Comparison of ENCODE assay signal across 8 cellular contexts in the genomic region with DNA sequence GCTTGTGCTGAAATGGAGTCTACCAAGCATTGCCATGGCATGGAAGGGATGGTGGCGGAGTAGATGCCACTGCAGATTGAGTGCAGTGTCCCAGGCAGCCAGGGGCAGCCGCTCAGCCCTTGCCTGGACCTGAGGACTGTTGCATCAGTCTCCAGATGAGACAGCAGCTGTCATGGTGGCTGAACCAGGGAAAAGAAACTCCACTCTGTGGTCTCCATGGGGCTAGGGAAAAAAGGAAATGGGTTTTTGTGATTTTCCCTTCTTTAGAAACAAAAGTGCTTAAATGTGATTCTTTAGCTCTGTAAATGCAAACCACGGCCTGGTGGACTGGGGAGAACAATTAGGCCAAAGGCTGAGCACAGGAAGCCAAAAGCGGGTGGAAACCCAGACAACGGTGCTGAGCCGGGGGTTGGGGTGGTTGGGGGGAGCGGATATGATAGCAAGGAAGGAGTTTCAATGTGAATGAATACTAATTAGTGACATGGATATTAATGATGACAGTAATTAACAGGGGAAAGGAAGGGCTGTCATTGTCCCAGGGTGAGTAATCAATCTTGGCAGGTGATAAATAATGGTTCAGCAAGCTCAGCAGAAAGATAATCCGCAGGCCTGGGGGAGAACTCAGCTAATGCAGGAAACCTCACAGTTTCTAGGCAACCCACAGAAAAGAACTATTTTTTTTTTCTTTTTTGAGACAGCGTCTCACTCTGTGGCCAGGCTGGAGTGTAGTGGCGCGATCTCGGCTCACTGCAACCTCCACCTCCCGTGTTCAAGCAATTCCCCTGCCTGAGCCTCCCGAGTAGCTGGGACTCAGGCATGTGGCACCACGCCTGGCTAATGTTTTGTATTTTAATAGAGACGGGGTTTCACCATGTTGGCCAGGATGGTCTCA.
DNase-seq lines count a peak whose midpoint lies in the region; ATAC-seq and TF ChIP-seq lines count a peak whose summit lies in the region.

No MANE protein-coding gene starts in this region.

- no peaks in the 10 kb centered on the region for H3K27me3 ChIP-seq in heart left ventricle

- WGBS in heart left ventricle, 4 donors, result 59 to 71% (median 60%) methylated on average over 16 of the region's 16 CpGs

- H3K9me3 ChIP-seq in heart left ventricle, result no peaks in the 10 kb centered on the region

- H3K4me1 Mint-ChIP-seq in stimulated activated naive B cell treated with anti-CD40 and anti-IgM and Interleukin-4, amounts not matched to agents 10 μg/mL and 1 μg/mL and 100 μg/mL, for 72 hours, result peaks cover 23 to 35% of the 10 kb centered on the region in 2 donors

- in situ Hi-C loops in KBM-7 (cut with MboI; ENCODE audit: low pct_unique_long_range_greater_than_20kb, low sequenced_read_pairs), result no loop called here

- peak; percentile 45 to 55 for DNase-seq in activated CD4-positive, alpha-beta T cell treated with anti-CD3 and anti-CD28 coated beads, Interleukin-2, amount 50 U/mL, for 48 hours
- peak; percentile 42 for DNase-seq in kidney tubule cell (ENCODE audit: low spot score)
- DNase-seq in stimulated activated naive B cell treated with anti-CD40 and anti-IgM and Interleukin-4, amounts not matched to agents 10 μg/mL and 1 μg/mL and 100 μg/mL, for 72 hours, result no peak
- no peak for DNase-seq in KBM-7
- DNase-seq in DMS 273 (lab: John Stamatoyannopoulos, UW; ENCODE audit: unreplicated experiment), result no peak
- no peak for DNase-seq in heart left ventricle

- intact Hi-C loops in heart left ventricle (cut with DNase I), result no loop called here

- peak overlapping the region; percentile 22 to 44 for H3K4me3 Mint-ChIP-seq in stimulated activated naive B cell treated with anti-CD40 and anti-IgM and Interleukin-4, amounts not matched to agents 10 μg/mL and 1 μg/mL and 100 μg/mL, for 72 hours

- H3K36me3 ChIP-seq in heart left ventricle, result no peaks in the 10 kb centered on the region

- no peaks in the 10 kb centered on the region for H3K36me3 Mint-ChIP-seq in stimulated activated naive B cell treated with anti-CD40 and anti-IgM and Interleukin-4, amounts not matched to agents 10 μg/mL and 1 μg/mL and 100 μg/mL, for 72 hours

- peak overlapping the region in 1 of 12 donors; percentile 46 for H3K27ac ChIP-seq in heart left ventricle

- peak overlapping the region; percentile 44 for H3K27ac Mint-ChIP-seq in stimulated activated naive B cell treated with anti-CD40 and anti-IgM and Interleukin-4, amounts not matched to agents 10 μg/mL and 1 μg/mL and 100 μg/mL, for 72 hours

- H3K9me3 Mint-ChIP-seq in stimulated activated naive B cell treated with anti-CD40 and anti-IgM and Interleukin-4, amounts not matched to agents 10 μg/mL and 1 μg/mL and 100 μg/mL, for 72 hours, result no peaks in the 10 kb centered on the region

- TF ChIP-seq CTCF in heart left ventricle (IDR thresholded peaks at IDR 0.05), result no peak

- H3K4me1 ChIP-seq in heart left ventricle, result peaks cover 0 to 17% (median 0%) of the 10 kb centered on the region in 12 donors

- no peak for TF ChIP-seq POLR2A in heart left ventricle (IDR thresholded peaks at IDR 0.05)

- ATAC-seq in GM18907 (IDR thresholded peaks at IDR 0.05; ENCODE audit: unreplicated experiment) (peak; percentile 62), HG03196 (IDR thresholded peaks at IDR 0.05; ENCODE audit: unreplicated experiment) (peak; percentile 43), heart left ventricle (no peak)
- peak; percentile 79 for ATAC-seq in stimulated activated naive B cell treated with anti-CD40 and anti-IgM and Interleukin-4, amounts not matched to agents 10 μg/mL and 1 μg/mL and 100 μg/mL, for 72 hours (replicated peaks)

- peaks cover 3 to 5% of the 10 kb centered on the region in 2 donors for H3K27me3 Mint-ChIP-seq in stimulated activated naive B cell treated with anti-CD40 and anti-IgM and Interleukin-4, amounts not matched to agents 10 μg/mL and 1 μg/mL and 100 μg/mL, for 72 hours

- H3K4me3 ChIP-seq in heart left ventricle, result no peak overlapping the region

Comparison
In these comparisons a context has a peak if more than half of its experiments do, and no peak if none do; other contexts are left out.
1. ATAC-seq: peak in GM18907 (single experiment), HG03196 (single experiment) and stimulated activated naive B cell treated with anti-CD40 and anti-IgM and Interleukin-4, amounts not matched to agents 10 μg/mL and 1 μg/mL and 100 μg/mL, for 72 hours (2 of 2); none in heart left ventricle (0 of 4).
2. DNase-seq: peak in activated CD4-positive, alpha-beta T cell treated with anti-CD3 and anti-CD28 coated beads, Interleukin-2, amount 50 U/mL, for 48 hours (2 of 2) and kidney tubule cell (single experiment); none in stimulated activated naive B cell treated with anti-CD40 and anti-IgM and Interleukin-4, amounts not matched to agents 10 μg/mL and 1 μg/mL and 100 μg/mL, for 72 hours (single experiment), KBM-7 (single experiment), DMS 273 (single experiment) and heart left ventricle (0 of 5).